Comparison of ENCODE assay signal across 11 cellular contexts in the genomic region with DNA sequence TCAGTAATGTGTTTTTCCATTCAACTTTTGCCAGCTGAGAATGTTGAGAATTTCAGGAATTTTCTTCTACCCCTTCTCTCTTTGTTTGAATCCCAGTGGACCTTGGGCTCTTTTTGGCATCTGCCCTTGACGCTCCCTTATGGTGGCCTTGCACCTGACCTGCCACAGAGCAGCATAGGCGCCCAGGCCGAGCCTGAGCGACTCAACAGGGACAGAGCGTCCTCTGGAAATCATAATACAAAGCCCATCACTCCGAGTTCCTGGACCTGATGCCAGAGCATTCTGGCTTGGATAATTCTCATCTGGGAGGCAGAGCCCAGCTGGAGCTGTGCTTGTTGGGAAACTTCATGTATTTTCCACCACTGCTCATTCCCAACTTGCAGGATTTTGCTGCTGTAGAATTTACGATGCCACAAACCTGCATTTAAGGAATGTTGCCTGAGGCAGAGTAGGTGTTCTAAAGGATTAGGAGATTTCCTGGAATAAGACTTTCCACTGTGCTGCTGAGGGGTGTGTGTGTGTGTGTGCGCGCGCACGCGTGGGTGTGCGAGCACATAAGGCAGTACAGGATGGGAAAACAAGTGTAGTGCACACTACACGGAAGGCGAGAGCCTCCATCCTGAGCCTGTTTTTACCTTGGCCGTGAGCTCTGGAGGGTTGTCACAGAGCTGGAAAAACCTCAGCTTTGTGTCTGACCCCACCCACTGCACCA.
DNase-seq lines count a peak whose midpoint lies in the region; ATAC-seq and TF ChIP-seq lines count a peak whose summit lies in the region.
"Had no signal": no experiment of that assay in that cellular context is flagged by ENCODE, and none has a peak within 500 bp of the region (broad histone marks: within the 10 kb centered on the region; RNA-seq: fewer than 3 reads in every experiment).

No MANE protein-coding gene starts in this region.

- no peak overlapping the region for H3K9ac ChIP-seq in NT2/D1 (ENCODE audit: insufficient read length, low read depth)
- no peak overlapping the region for H3K9ac ChIP-seq in muscle layer of colon (ENCODE audit: low read length)
- H3K9ac ChIP-seq: KMS-11 had no signal

- peak overlapping the region; percentile 48 for H3K27ac ChIP-seq in muscle layer of colon (ENCODE audit: low read depth, low read length)
- H3K27ac ChIP-seq in thoracic aorta, result peak overlapping the region; percentile 78 to 79
- H3K27ac ChIP-seq: KMS-11 had no signal

- H3K9me3 ChIP-seq in NT2/D1 (ENCODE audit: insufficient read depth, low read length) (no peaks in the 10 kb centered on the region), muscle layer of colon (ENCODE audit: low read length) (no peaks in the 10 kb centered on the region), thoracic aorta (no peaks in the 10 kb centered on the region)

- ATAC-seq in thoracic aorta (ENCODE audit: insufficient number of reproducible peaks, low FRiP score, low read depth), result no peak
- no peak for ATAC-seq in HG03432 (IDR thresholded peaks at IDR 0.05; ENCODE audit: unreplicated experiment)
- no peak for ATAC-seq in HG03469 (IDR thresholded peaks at IDR 0.05; ENCODE audit: unreplicated experiment)

- TF ChIP-seq CTCF in thoracic aorta (IDR thresholded peaks at IDR 0.05), result no peak

- H3K27me3 ChIP-seq in NT2/D1 (ENCODE audit: insufficient read depth, insufficient read length) (no peaks in the 10 kb centered on the region), muscle layer of colon (ENCODE audit: control insufficient read depth in 1 of 2, insufficient read depth in 2 of 2, low read length in 2 of 2) (no peaks in the 10 kb centered on the region), thoracic aorta (replicated peaks; ENCODE audit: insufficient read depth) (no peaks in the 10 kb centered on the region)

- peak; percentile 18 for DNase-seq in NT2/D1 (ENCODE audit: low read depth, low spot score)
- DNase-seq in fibroblast of gingiva (ENCODE audit: low read depth), result peak; percentile 70
- DNase-seq in thoracic aorta (ENCODE audit: low spot score), result no peak
- no peak for DNase-seq in stimulated activated naive CD4-positive, alpha-beta T cell (lab: John Stamatoyannopoulos, UW)
- no peak for DNase-seq in NCI-H1048 (lab: John Stamatoyannopoulos, UW)
- DNase-seq: activated CD4-positive, alpha-beta memory T cell treated with anti-CD3 and anti-CD28 coated beads for 36 hours; stimulated activated CD8-positive, alpha-beta memory T cell treated with anti-CD3 and anti-CD28 coated beads, Interleukin-4, amount 100 ng/mL, for 48 hours had no signal

- H3K36me3 ChIP-seq in NT2/D1 (ENCODE audit: insufficient read depth, insufficient read length, low read length), result peaks cover 3% of the 10 kb centered on the region
- no peaks in the 10 kb centered on the region for H3K36me3 ChIP-seq in muscle layer of colon (ENCODE audit: insufficient read depth, low read length)
- no peaks in the 10 kb centered on the region for H3K36me3 ChIP-seq in thoracic aorta

- H3K4me3 ChIP-seq in NT2/D1 (ENCODE audit: insufficient read length, low read depth) (no peak overlapping the region), muscle layer of colon (ENCODE audit: low read depth in 1 of 2, low read length in 2 of 2) (peak overlapping the region in 1 of 2 donors; percentile 22), thoracic aorta (peak overlapping the region; percentile 45)

- H3K4me1 ChIP-seq in NT2/D1 (ENCODE audit: insufficient read depth, insufficient read length) (peaks cover 5% of the 10 kb centered on the region), muscle layer of colon (ENCODE audit: insufficient read depth, low read length) (peaks cover 35% of the 10 kb centered on the region), thoracic aorta (ENCODE audit: control insufficient read depth in 1 of 2, low read depth in 2 of 2) (peaks cover 36 to 66% of the 10 kb centered on the region in 2 donors)

Comparison
In these comparisons a context has a peak if more than half of its experiments do, and no peak if none do; other contexts are left out.
1. DNase-seq: peak in NT2/D1 (single experiment) and fibroblast of gingiva (single experiment); none in thoracic aorta (single experiment), stimulated activated naive CD4-positive, alpha-beta T cell (0 of 6) and NCI-H1048 (single experiment).